Comparison of ENCODE assay signal across 17 cellular contexts in the genomic region with DNA sequence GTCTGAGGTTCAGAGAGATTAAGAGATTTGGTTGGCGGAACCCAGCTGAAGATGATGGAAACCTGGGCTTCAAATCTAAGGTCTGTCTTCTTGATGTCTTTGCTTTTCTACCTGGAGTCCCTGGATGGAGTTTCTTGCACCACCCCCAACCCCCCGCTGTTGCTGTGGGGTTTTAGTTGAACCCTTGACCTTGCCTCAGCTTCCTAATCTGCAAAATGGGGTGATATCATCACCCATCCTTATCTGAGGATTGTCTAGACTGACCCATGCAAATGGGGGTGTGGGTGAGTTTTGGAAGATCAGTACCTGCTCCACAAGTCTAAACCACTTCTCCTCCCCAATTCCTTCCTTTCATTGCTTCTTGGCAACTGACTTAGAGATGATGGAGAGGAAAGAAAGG. TPM values are rescaled to one million over a fixed set of nuclear protein-coding genes. Genes with fewer than 3 reads are reported as not detected.
A peak's percentile ranks its signal among the peaks of the same experiment; 100 is the strongest.
DNase-seq lines count a peak whose midpoint lies in the region; ATAC-seq, FAIRE-seq and TF ChIP-seq lines count a peak whose summit lies in the region.
"Had no signal": no experiment of that assay in that cellular context is flagged by ENCODE, and none has a peak within 500 bp of the region (broad histone marks: within the 10 kb centered on the region; RNA-seq: fewer than 3 reads in every experiment).

No MANE protein-coding gene starts in this region.

- no peaks in the 10 kb centered on the region for H3K36me3 ChIP-seq in DND-41 (ENCODE audit: insufficient read depth, low read length)
- no peaks in the 10 kb centered on the region; a peak in 1 of 4 replicates for H3K36me3 ChIP-seq in GM12878 (ENCODE audit: control insufficient read depth in 2 of 2, insufficient read depth in 2 of 2, low read length in 1 of 2)
- H3K36me3 ChIP-seq: BE2C, HAP-1 had no signal

- WGBS in GM12878 (ENCODE audit: insufficient coverage, insufficient replicate concordance, low lambda C conversion rate, missing lambda C conversion rate) = 85% methylated on average over 2 of the region's 2 CpGs

- TF ChIP-seq CTCF in DND-41 (IDR thresholded peaks at IDR 0.05; ENCODE audit: borderline replicate concordance, extremely low read depth, low read length, poor library complexity, severe bottlenecking) (no peak), GM12878 (IDR thresholded peaks at IDR 0.05 in 2 of 3, conservative IDR thresholded peaks at IDR 0.05 in 1 of 3; ENCODE audit: control insufficient read depth in 2 of 3, extremely low read depth in 1 of 3, insufficient read depth in 1 of 3, low read depth in 3 of 3, low read length in 3 of 3) (no peak), GM13976 (IDR thresholded peaks at IDR 0.05; ENCODE audit: borderline replicate concordance, control extremely low read depth, extremely low read depth, insufficient read depth, missing control alignments) (no peak)

- peaks cover 4 to 6% (median 5%) of the 10 kb centered on the region in 3 donors for H3K27me3 Mint-ChIP-seq in immature natural killer cell (ENCODE audit: low read depth in 3 of 3)
- peaks cover 33% of the 10 kb centered on the region for H3K27me3 Mint-ChIP-seq in activated CD4-positive, alpha-beta memory T cell treated with anti-CD3 and anti-CD28 coated beads, Interleukin-2, amount 10 ng/mL, durations not matched to agents 7 days and 5 days

- peak overlapping the region in 4 of 6 donors; percentile 33 to 98 (median 69) for H3K27ac Mint-ChIP-seq in immature natural killer cell
- no peak overlapping the region for H3K27ac Mint-ChIP-seq in activated CD4-positive, alpha-beta memory T cell treated with anti-CD3 and anti-CD28 coated beads, Interleukin-2, amount 10 ng/mL, durations not matched to agents 7 days and 5 days
- H3K27ac Mint-ChIP-seq: CD4-positive, CD25-positive, alpha-beta regulatory T cell had no signal

- peak overlapping the region; percentile 11; the same call in 1 of the 2 replicates for H3K27ac ChIP-seq in DND-41 (ENCODE audit: low read length)
- no peak overlapping the region for H3K27ac ChIP-seq in GM12878 (ENCODE audit: control insufficient read depth, insufficient read depth)

- H3K4me3 ChIP-seq in DND-41 (ENCODE audit: low read depth in 1 of 2, low read length in 2 of 2) (no peak overlapping the region), GM12878 (no peak overlapping the region)
- H3K4me3 ChIP-seq: HAP-1 had no signal

- H3K4me1 Mint-ChIP-seq in immature natural killer cell = peaks cover 21 to 26% of the 10 kb centered on the region in 2 donors
- peaks cover 21% of the 10 kb centered on the region for H3K4me1 Mint-ChIP-seq in activated CD4-positive, alpha-beta memory T cell treated with anti-CD3 and anti-CD28 coated beads, Interleukin-2, amount 10 ng/mL, durations not matched to agents 7 days and 5 days

- SMC1A ChIA-PET in GM12878 (lab: Charles Lee; ENCODE audit: uncharacterized antibody, unreplicated experiment) = interaction anchor here (1.4 kb wide), 1 partner anchor 11 kb away, joined by 3 read pairs; no protein-coding TSS in a partner anchor

- TF ChIP-seq EP300 in GM12878 (IDR thresholded peaks at IDR 0.05; ENCODE audit: borderline replicate concordance in 1 of 2, control insufficient read depth in 1 of 2, low read depth in 2 of 2, low read length in 2 of 2) = no peak

- H3K36me3 Mint-ChIP-seq in immature natural killer cell = no peaks in the 10 kb centered on the region
- no peaks in the 10 kb centered on the region for H3K36me3 Mint-ChIP-seq in activated CD4-positive, alpha-beta memory T cell treated with anti-CD3 and anti-CD28 coated beads, Interleukin-2, amount 10 ng/mL, durations not matched to agents 7 days and 5 days (ENCODE audit: low read depth)
- H3K36me3 Mint-ChIP-seq: CD4-positive, CD25-positive, alpha-beta regulatory T cell; CD8-positive, alpha-beta memory T cell had no signal

- BruUV-seq in GM12878 (replicated peaks; lab: Mats Ljungman, UMichigan) = no TSS peak

- POLR2A ChIA-PET in GM12878 (lab: Charles Lee) = no interaction called here
- POLR2A ChIA-PET in activated CD4-positive, alpha-beta memory T cell treated with anti-CD3 and anti-CD28 coated beads, Interleukin-2, amount 10 ng/mL, durations not matched to agents 7 days and 5 days (lab: Charles Lee) = no interaction called here

- H3K9me3 Mint-ChIP-seq in immature natural killer cell = no peaks in the 10 kb centered on the region
- no peaks in the 10 kb centered on the region for H3K9me3 Mint-ChIP-seq in activated CD4-positive, alpha-beta memory T cell treated with anti-CD3 and anti-CD28 coated beads, Interleukin-2, amount 10 ng/mL, durations not matched to agents 7 days and 5 days
- H3K9me3 Mint-ChIP-seq: CD4-positive, CD25-positive, alpha-beta regulatory T cell; CD8-positive, alpha-beta memory T cell had no signal

- RAD21 ChIA-PET in GM12878 (lab: Charles Lee; ENCODE audit: unreplicated experiment) = interaction anchor here (0.9 kb wide), 1 partner anchor 8 kb away, joined by 3 read pairs; no protein-coding TSS in a partner anchor

- intact Hi-C loops in GM12878 (cut with micrococcal nuclease; ENCODE audit: unreplicated experiment) = no loop called here

- H3K4me1 ChIP-seq in DND-41 (ENCODE audit: insufficient read depth, low read length) (peaks cover 58% of the 10 kb centered on the region), GM12878 (ENCODE audit: control insufficient read depth, insufficient read depth, low read length) (peaks cover 22% of the 10 kb centered on the region)
- H3K4me1 ChIP-seq: BE2C had no signal

- H3K9me3 ChIP-seq in DND-41 (ENCODE audit: insufficient read depth, low read length, severe bottlenecking) (no peaks in the 10 kb centered on the region), GM12878 (replicated peaks; ENCODE audit: control insufficient read depth, insufficient read depth, low read length) (no peaks in the 10 kb centered on the region)
- H3K9me3 ChIP-seq: BE2C, HAP-1 had no signal

- no peak overlapping the region for H3K4me3 Mint-ChIP-seq in immature natural killer cell
- H3K4me3 Mint-ChIP-seq in activated CD4-positive, alpha-beta memory T cell treated with anti-CD3 and anti-CD28 coated beads, Interleukin-2, amount 10 ng/mL, durations not matched to agents 7 days and 5 days = no peak overlapping the region
- H3K4me3 Mint-ChIP-seq: CD4-positive, CD25-positive, alpha-beta regulatory T cell; CD8-positive, alpha-beta memory T cell had no signal

- H3K9ac ChIP-seq in DND-41 (ENCODE audit: low read depth, low read length) (no peak overlapping the region), GM12878 (ENCODE audit: control insufficient read depth, insufficient read depth, low read length) (no peak overlapping the region)

- TF ChIP-seq POLR2A in GM12878 (IDR thresholded peaks at IDR 0.05; ENCODE audit: low read depth, low read length) = no peak

- H4K20me1 ChIP-seq in DND-41 (ENCODE audit: insufficient read depth, low read length) (no peaks in the 10 kb centered on the region), GM12878 (ENCODE audit: control insufficient read depth, insufficient read depth) (no peaks in the 10 kb centered on the region)

- FAIRE-seq in GM12878 (lab: Jason Lieb, UNC) = peak; percentile 18
- FAIRE-seq: GM19239 had no signal

- H2AFZ ChIP-seq in DND-41 (ENCODE audit: low read depth, low read length) (no peak overlapping the region), GM12878 (ENCODE audit: control insufficient read depth, low read depth, low read length) (no peak overlapping the region)

- no peaks in the 10 kb centered on the region for H3K27me3 ChIP-seq in DND-41 (ENCODE audit: insufficient read depth, low read length, poor library complexity)
- H3K27me3 ChIP-seq in GM12878 (replicated peaks in 1 of 2; ENCODE audit: control insufficient read depth in 2 of 2, insufficient read depth in 2 of 2, low read length in 1 of 2) = no peaks in the 10 kb centered on the region

- H3K4me2 ChIP-seq in DND-41 (ENCODE audit: insufficient read depth, low read length) (no peak overlapping the region), GM12878 (ENCODE audit: control insufficient read depth, insufficient read depth) (no peak overlapping the region)

- DNase-seq in DND-41 (no peak), GM12878 (ENCODE audit: low read depth, low spot score) (no peak), immature natural killer cell (no peak), GM13976 (ENCODE audit: low spot score) (no peak)
- no peak for DNase-seq in activated CD4-positive, alpha-beta memory T cell treated with anti-CD3 and anti-CD28 coated beads, Interleukin-2, amount 10 ng/mL, durations not matched to agents 7 days and 5 days
- DNase-seq: ACHN; BE2C; C1 segment of cervical spinal cord; CD4-positive, CD25-positive, alpha-beta regulatory T cell; CD8-positive, alpha-beta memory T cell; COR-L47; DMS 273 treated with DMSO at 0.1 percent for 48 hours; DMS53; GDM1 had no signal

- H3K79me2 ChIP-seq in DND-41 (ENCODE audit: insufficient read depth, low read length) (no peaks in the 10 kb centered on the region), GM12878 (ENCODE audit: control insufficient read depth, insufficient read depth, low read length) (no peaks in the 10 kb centered on the region)

- in situ Hi-C loops in GM12878 (cut with MboI) (no loop called here), GM13976 (cut with MboI; ENCODE audit: low sequenced_read_pairs, unreplicated experiment) (no loop called here)

- CTCF ChIA-PET in GM12878 (lab: Yijun Ruan, JAX) = interaction anchor here (0.8 kb wide), 1 partner anchor 33 kb away, joined by 3 read pairs; no protein-coding TSS in a partner anchor
- CTCF ChIA-PET in activated CD4-positive, alpha-beta memory T cell treated with anti-CD3 and anti-CD28 coated beads, Interleukin-2, amount 10 ng/mL, durations not matched to agents 7 days and 5 days (lab: Charles Lee) = no interaction called here

- no peak for ATAC-seq in DND-41 (ENCODE audit: insufficient read depth, low read depth)
- ATAC-seq in GM12878 = no peak
- no peak for ATAC-seq in GM18870 (IDR thresholded peaks at IDR 0.05; ENCODE audit: unreplicated experiment)

- TF ChIP-seq RAD21 in GM12878 (IDR thresholded peaks at IDR 0.05; ENCODE audit: insufficient read depth, low read depth, low read length) = no peak

RNA-seq across cellular contexts. Expression of a gene that starts 9.0 kb away (rescaled TPM):
- total RNA-seq in GM12878 (2013; cell fraction: nucleolus; rRNA removed) = 68.0 and 69.9 TPM in 2 replicates
- total RNA-seq in GM12878 (2014; rRNA removed) (4.6 and 5.1 TPM in 2 replicates), GM12878 (2014; rRNA removed; fragmentation: Illumina TruSeq; extraction: Trizol) (5.4 and 6.3 TPM in 2 replicates), GM12878 (2021) (41.7 and 43.2 TPM in 2 replicates)
- polyA plus RNA-seq in GM12878 (2011; ENCODE audit: low read depth) = 8.0 TPM
- polyA plus RNA-seq in GM12878 (2011; rRNA removed) (2.1 and 3.8 TPM in 2 replicates), GM12878 (2014; fragmentation: Illumina TruSeq; extraction: Trizol) (13.6 and 16.8 TPM in 2 replicates), GM12878 (2014; fragmentation: Nextera tagmentation; extraction: Ambion mirVana) (1 to 10 TPM; 1.4 to 1.7 TPM), GM12878 (2014; rRNA removed) (11.3 and 12.8 TPM in 2 replicates), GM12878 (2016; fragmentation: Nextera tagmentation; extraction: Ambion mirVana) (1 to 10 TPM; 1.2 to 1.5 TPM), immature natural killer cell (1 to 10 TPM in 1 of 3 donors, under 1 TPM in 1, not detected in 1; 0.53 to 1.7 TPM)
- 7.6 and 13.2 TPM in 2 replicates for polyA plus RNA-seq in GM12878 (2011; cell fraction: cytosol; rRNA removed)
- polyA plus RNA-seq in GM12878 (2011; cell fraction: nucleus; rRNA removed) = 20.8 and 26.8 TPM in 2 replicates
- 18.2 and 19.7 TPM in 2 replicates for polyA plus RNA-seq in GM12878 (2012)
- 13.8 and 19.1 TPM in 2 replicates for polyA minus RNA-seq in GM12878 (2011; rRNA and poly(A)+ RNA removed)
- polyA minus RNA-seq in GM12878 (2011; cell fraction: cytosol; rRNA and poly(A)+ RNA removed) = 15.9 and 18.3 TPM in 2 replicates
- polyA minus RNA-seq in GM12878 (2011; cell fraction: nucleus; rRNA and poly(A)+ RNA removed) = 13.7 and 25.9 TPM in 2 replicates
- total RNA-seq in activated CD4-positive, alpha-beta memory T cell treated with anti-CD3 and anti-CD28 coated beads, Interleukin-2, amount 10 ng/mL, durations not matched to agents 7 days and 5 days = 10 to 100 TPM; 57.1 to 58.3 TPM
